In genomic region chr4:75011131-75011795, GRCh38 we compare ENCODE assay signal across 31 cellular contexts.
"Had no signal": no experiment of that assay in that cellular context is flagged by ENCODE, and none has a peak within 500 bp of the region (broad histone marks: within the 10 kb centered on the region; RNA-seq: fewer than 3 reads in every experiment).

No MANE protein-coding gene starts in this region.

- H3K4me3 ChIP-seq: ascending aorta, PC-9 had no signal

- H3K4me2 ChIP-seq: KMS-11, PC-9 had no signal

- H3K36me3 ChIP-seq: WERI-Rb-1 had no signal

- H2AFZ ChIP-seq: PC-9 had no signal

- H3K27ac ChIP-seq: ascending aorta, KMS-11, PC-9, WERI-Rb-1 had no signal

- ATAC-seq: activated CD8-positive, alpha-beta memory T cell treated with anti-CD3 and anti-CD28 coated beads, Interleukin-2, amount 10 ng/mL, durations not matched to agents 7 days and 5 days; activated naive CD8-positive, alpha-beta T cell treated with anti-CD3 and anti-CD28 coated beads, Interleukin-2, amount 50 U/mL, for 24 hours had no signal

- H3K4me1 ChIP-seq: ascending aorta had no signal

- H3K9ac ChIP-seq: KMS-11 had no signal

- H3K27me3 ChIP-seq: ascending aorta had no signal

- DNase-seq: activated CD4-positive, alpha-beta memory T cell treated with anti-CD3 and anti-CD28 coated beads, Interleukin-2, amount 10 ng/mL, durations not matched to agents 7 days and 5 days; activated CD4-positive, alpha-beta T cell treated with anti-CD3 and anti-CD28 coated beads for 1 hour; activated CD4-positive, alpha-beta T cell treated with anti-CD3 and anti-CD28 coated beads for 48 hours; activated CD4-positive, CD25-positive, alpha-beta regulatory T cell; activated CD8-positive, alpha-beta memory T cell treated with anti-CD3 and anti-CD28 coated beads for 24 hours; activated CD8-positive, alpha-beta memory T cell treated with anti-CD3 and anti-CD28 coated beads, Interleukin-2, amount 10 ng/mL, durations not matched to agents 7 days and 5 days; activated CD8-positive, alpha-beta memory T cell treated with anti-CD3 and anti-CD28 coated beads, Interleukin-2, amount 50 U/mL, for 48 hours; activated effector memory CD4-positive, alpha-beta T cell treated with Interleukin-2 at 50 U/mL for 16 hours; activated naive CD4-positive, alpha-beta T cell treated with anti-CD3 and anti-CD28 coated beads, Interleukin-2, amount 10 ng/mL, durations not matched to agents 7 days and 5 days; activated naive CD8-positive, alpha-beta T cell treated with anti-CD3 and anti-CD28 coated beads, Interleukin-2, amount 50 U/mL, for 24 hours; activated T-cell treated with anti-CD3 and anti-CD28 coated beads, Interleukin-2, amount 50 U/mL, for 48 hours; amniotic stem cell; caudate nucleus; MM.1S; MV-4-11; NCI-H1092; NCI-H1436 treated with DMSO at 0.1 percent for 48 hours; NCI-H1694 treated with DMSO at 0.1 percent for 48 hours; NCI-H2029; NCI-H345; NCI-H524 treated with DMSO at 0.1 percent for 48 hours; NK-92 treated with Interleukin-12 subunit alpha and Interleukin-12 subunit beta, amount 100 ng/mL, for 24 hours; PC-9; Right ventricle myocardium superior; SW 1271; T-helper 1 cell; T-helper 2 cell; T-helper 9 cell; WERI-Rb-1 had no signal

- H3K9me3 ChIP-seq: ascending aorta had no signal
